2 cellular contexts compared by ENCODE assay signal in genomic region chr15:40600956-40601355, GRCh38.
TF ChIP-seq lines count a peak whose summit lies in the region.

No MANE protein-coding gene starts in this region.

TF ChIP-seq in GM12878, 131 proteins besides CTCF, POLR2A, EP300 and RAD21:
- TF ChIP-seq ZNF274 (IDR thresholded peaks at IDR 0.05; ENCODE audit: insufficient read depth, insufficient read length) (no peak), SIX5 (IDR thresholded peaks at IDR 0.05; ENCODE audit: low read depth, low read length, severe bottlenecking) (no peak), RFX5 (IDR thresholded peaks at IDR 0.05; ENCODE audit: low read depth, low read length) (no peak), IRF3 (IDR thresholded peaks at IDR 0.05) (no peak), PBX3 (IDR thresholded peaks at IDR 0.05; ENCODE audit: insufficient replicate concordance, low read depth, low read length) (no peak), ZNF207 (IDR thresholded peaks at IDR 0.05; ENCODE audit: borderline replicate concordance) (no peak), CREM (IDR thresholded peaks at IDR 0.05; ENCODE audit: low read depth) (no peak), SMAD1 (IDR thresholded peaks at IDR 0.05; ENCODE audit: low read depth, partially characterized antibody) (no peak), BMI1 (IDR thresholded peaks at IDR 0.05; ENCODE audit: borderline replicate concordance) (no peak), SMARCA5 (IDR thresholded peaks at IDR 0.05) (no peak), EGR1 (IDR thresholded peaks at IDR 0.05; ENCODE audit: borderline replicate concordance in 1 of 2, low read depth in 2 of 2, low read length in 2 of 2) (no peak), TBL1XR1 (IDR thresholded peaks at IDR 0.05; ENCODE audit: low read depth, low read length) (no peak), CBX5 (IDR thresholded peaks at IDR 0.05; ENCODE audit: low read depth) (no peak), MTA2 (IDR thresholded peaks at IDR 0.05; ENCODE audit: low read depth) (no peak), NR2C2 (IDR thresholded peaks at IDR 0.05; ENCODE audit: borderline replicate concordance, control insufficient read depth, insufficient read length, low read depth) (no peak), ZZZ3 (IDR thresholded peaks at IDR 0.05; ENCODE audit: control insufficient read depth, insufficient read length, low read depth) (no peak), ZBTB4 (CRISPR knock-in tag; IDR thresholded peaks at IDR 0.05) (no peak), TCF7 (IDR thresholded peaks at IDR 0.05; ENCODE audit: borderline replicate concordance) (no peak)

TF ChIP-seq in GM12891, 5 proteins besides CTCF, POLR2A, EP300 and RAD21:
- TF ChIP-seq TAF1 (IDR thresholded peaks at IDR 0.05; ENCODE audit: low read depth, low read length): no peak
- no peak for TF ChIP-seq SPI1 (IDR thresholded peaks at IDR 0.05; ENCODE audit: low read depth, low read length)
- no peak for TF ChIP-seq POLR2AphosphoS5 (IDR thresholded peaks at IDR 0.05; ENCODE audit: low read depth, low read length)
- TF ChIP-seq PAX5 (IDR thresholded peaks at IDR 0.05; ENCODE audit: insufficient read depth, low read length, severe bottlenecking): no peak
- no peak for TF ChIP-seq POU2F2 (IDR thresholded peaks at IDR 0.05; ENCODE audit: low read depth, low read length)
